In genomic region chr12:102992297-102992696, GRCh38 we compare ENCODE assay signal across 20 cellular contexts. TPM values are rescaled to one million over a fixed set of nuclear protein-coding genes. Genes with fewer than 3 reads are reported as not detected.
A peak's percentile ranks its signal among the peaks of the same experiment; 100 is the strongest.
DNase-seq lines count a peak whose midpoint lies in the region; ATAC-seq, FAIRE-seq and TF ChIP-seq lines count a peak whose summit lies in the region.
"Had no signal": no experiment of that assay in that cellular context is flagged by ENCODE, and none has a peak within 500 bp of the region (broad histone marks: within the 10 kb centered on the region; RNA-seq: fewer than 3 reads in every experiment).

No MANE protein-coding gene starts in this region.

- peaks cover 25% of the 10 kb centered on the region for H3K9me3 Mint-ChIP-seq in WTC11

- CTCF ChIA-PET in WTC11 (lab: Charles Lee), result interaction anchor here (0.9 to 1.2 kb wide), 6 partner anchors 16 to 556 kb away, joined by 3 to 4 read pairs (median 3); no protein-coding TSS in a partner anchor

- H3K36me3 Mint-ChIP-seq in WTC11, result peaks cover 8% of the 10 kb centered on the region

- H3K4me3 ChIP-seq in epithelial cell of esophagus (ENCODE audit: low read length), result no peak overlapping the region
- H3K4me3 ChIP-seq: right atrium auricular region, thoracic aorta had no signal

- POLR2A ChIA-PET in WTC11 (lab: Charles Lee), result no interaction called here

- H3K4me3 Mint-ChIP-seq in WTC11, result no peak overlapping the region

- peak; percentile 51 for FAIRE-seq in GM12892 (lab: Jason Lieb, UNC)
- FAIRE-seq: kidney, TTC549 had no signal

- no peak overlapping the region for H3K27ac Mint-ChIP-seq in WTC11

- TF ChIP-seq CTCF in epithelial cell of esophagus (IDR thresholded peaks at IDR 0.05; ENCODE audit: insufficient read depth, low read depth, low read length, missing control alignments) (no peak), WTC11 (IDR thresholded peaks at IDR 0.05) (no peak)

- H3K27me3 Mint-ChIP-seq in WTC11 (ENCODE audit: low read depth), result no peaks in the 10 kb centered on the region

- peak; percentile 91 for DNase-seq in DMS53 (lab: John Stamatoyannopoulos, UW)
- no peak for DNase-seq in GM12892 (ENCODE audit: insufficient read length)
- peak; percentile 2 for DNase-seq in epithelial cell of esophagus (ENCODE audit: low read depth)
- no peak for DNase-seq in WTC11 (ENCODE audit: low spot score)
- DNase-seq in COLO829 (ENCODE audit: low spot score), result no peak
- no peak for DNase-seq in KBM-7
- DNase-seq: activated CD4-positive, alpha-beta T cell treated with anti-CD3 and anti-CD28 coated beads, Interleukin-2, amount 50 U/mL, for 4 hours; activated gamma-delta T cell treated with Interleukin-2 at 50 U/mL for 16 hours; amygdala; foreskin melanocyte; kidney had no signal

- in situ Hi-C loops in KBM-7 (cut with MboI; ENCODE audit: low pct_unique_long_range_greater_than_20kb, low sequenced_read_pairs), result no loop called here

- no peaks in the 10 kb centered on the region for H3K4me1 Mint-ChIP-seq in WTC11

- ATAC-seq in HG03442 (IDR thresholded peaks at IDR 0.05; ENCODE audit: unreplicated experiment) (peak; percentile 53), WTC11 (no peak; the same call in 1 of the 2 replicates)

- no peak for TF ChIP-seq POLR2A in GM12892 (IDR thresholded peaks at IDR 0.05; ENCODE audit: low read depth, low read length)

TF ChIP-seq in WTC11, 78 proteins besides CTCF, POLR2A, EP300 and RAD21:
- TF ChIP-seq PRDM15 (CRISPR knock-in tag; IDR thresholded peaks at IDR 0.05) (no peak), ZNF121 (CRISPR knock-in tag; IDR thresholded peaks at IDR 0.05) (no peak), TCF7 (CRISPR knock-in tag; IDR thresholded peaks at IDR 0.05; ENCODE audit: low read depth) (no peak), FOXP4 (CRISPR knock-in tag; IDR thresholded peaks at IDR 0.05) (no peak)

RNA-seq across cellular contexts. Expression of gene ASCL1, which starts 34.8 kb away (rescaled TPM):
- 2.4 TPM for polyA plus RNA-seq in GM12892 (2012; ENCODE audit: missing spikeins)
- total RNA-seq in WTC11 (2021), result 0.07 to 0.14 TPM (median 0.07 TPM) in 3 replicates
- total RNA-seq: Caco-2, cardiac septum, dermis microvascular lymphatic vessel endothelial cell, epithelial cell of proximal tubule, kidney, lung microvascular endothelial cell, right atrium auricular region, thoracic aorta had no signal

Comparison
In these comparisons a context has a peak if more than half of its experiments do, and no peak if none do; other contexts are left out.
1. DNase-seq: peak in DMS53 (single experiment) and epithelial cell of esophagus (single experiment); none in GM12892 (single experiment), WTC11 (single experiment), COLO829 (single experiment) and KBM-7 (single experiment).